14 cellular contexts compared by ENCODE assay signal in genomic region chr13:40484101-40484800, GRCh38.
DNase-seq lines count a peak whose midpoint lies in the region; ATAC-seq, FAIRE-seq and TF ChIP-seq lines count a peak whose summit lies in the region.
"Had no signal": no experiment of that assay in that cellular context is flagged by ENCODE, and none has a peak within 500 bp of the region (broad histone marks: within the 10 kb centered on the region; RNA-seq: fewer than 3 reads in every experiment).

No MANE protein-coding gene starts in this region.

- FAIRE-seq in HepG2 (lab: Jason Lieb, UNC), result no peak
- FAIRE-seq in H54 (lab: Jason Lieb, UNC), result no peak

- no peak for TF ChIP-seq RAD21 in HepG2 (CRISPR knock-in tag; IDR thresholded peaks at IDR 0.05)

- TF ChIP-seq EP300 in HepG2 (IDR thresholded peaks at IDR 0.05; ENCODE audit: low read depth in 2 of 2, low read length in 2 of 2) (no peak), HepG2 (CRISPR knock-in tag; IDR thresholded peaks at IDR 0.05; ENCODE audit: borderline replicate concordance) (no peak)

- H3K27me3 ChIP-seq in HepG2 (ENCODE audit: control insufficient read depth in 1 of 2, insufficient read depth in 2 of 2, low read length in 2 of 2), result no peaks in the 10 kb centered on the region
- no peaks in the 10 kb centered on the region for H3K27me3 ChIP-seq in right lobe of liver
- H3K27me3 ChIP-seq in colonic mucosa, result no peaks in the 10 kb centered on the region
- H3K27me3 ChIP-seq: SJCRH30 had no signal

- H3K9me3 Mint-ChIP-seq in activated naive CD8-positive, alpha-beta T cell treated with anti-CD3 and anti-CD28 coated beads, Interleukin-2, amount 50 U/mL, for 24 hours, result peaks cover 10% of the 10 kb centered on the region
- H3K9me3 Mint-ChIP-seq in stimulated activated naive B cell treated with anti-CD40 and anti-IgM and Interleukin-4, amounts not matched to agents 10 μg/mL and 1 μg/mL and 100 μg/mL, for 72 hours, result peaks cover 0 to 4% of the 10 kb centered on the region in 2 donors

- no TSS peak for BruUV-seq in HepG2 (replicated peaks; lab: Mats Ljungman, UMichigan)

- H2AFZ ChIP-seq in HepG2 (ENCODE audit: low read length), result no peak overlapping the region

- H3K27ac Mint-ChIP-seq in activated naive CD8-positive, alpha-beta T cell treated with anti-CD3 and anti-CD28 coated beads, Interleukin-2, amount 50 U/mL, for 24 hours, result peak overlapping the region; percentile 71
- peak overlapping the region; percentile 20 for H3K27ac Mint-ChIP-seq in stimulated activated naive B cell treated with anti-CD40 and anti-IgM and Interleukin-4, amounts not matched to agents 10 μg/mL and 1 μg/mL and 100 μg/mL, for 72 hours

- H3K27ac ChIP-seq in HepG2 (ENCODE audit: extremely low read length, insufficient read depth, low read length) (no peak overlapping the region), right lobe of liver (no peak overlapping the region), colonic mucosa (no peak overlapping the region)
- H3K27ac ChIP-seq: SJCRH30 had no signal

- H3K36me3 ChIP-seq in HepG2 (replicated peaks in 1 of 2; ENCODE audit: control insufficient read depth in 1 of 2, insufficient read depth in 2 of 2, low read length in 2 of 2) (no peaks in the 10 kb centered on the region), right lobe of liver (no peaks in the 10 kb centered on the region), colonic mucosa (no peaks in the 10 kb centered on the region)
- H3K36me3 ChIP-seq: SJCRH30 had no signal

- in situ Hi-C loops in HepG2 (cut with HindIII; ENCODE audit: extremely low pct_ligation_motif_present, low pct_unique_long_range_greater_than_20kb), result no loop called here

- intact Hi-C loops in HepG2 (cut with micrococcal nuclease; ENCODE audit: unreplicated experiment) (loop anchor here (2.0 to 5.0 kb wide), 2 partner anchors 79 to 178 kb away; no protein-coding TSS in a partner anchor), right lobe of liver (cut with DNase I) (loop anchor here in 1 of 2 donors (10.0 kb wide), 2 partner anchors 51 to 181 kb away; partner anchors contain the start of gene FOXO1), colonic mucosa (cut with DNase I) (no loop called here)

- TF ChIP-seq CTCF in HepG2 (CRISPR knock-in tag; IDR thresholded peaks at IDR 0.05) (no peak), right lobe of liver (IDR thresholded peaks at IDR 0.05) (no peak), colonic mucosa (IDR thresholded peaks at IDR 0.05) (no peak)

- no peak for TF ChIP-seq POLR2A in HepG2 (IDR thresholded peaks at IDR 0.05; ENCODE audit: insufficient read depth in 1 of 2, low read depth in 2 of 2, low read length in 2 of 2)
- no peak for TF ChIP-seq POLR2A in right lobe of liver (IDR thresholded peaks at IDR 0.05)
- no peak for TF ChIP-seq POLR2A in H54 (IDR thresholded peaks at IDR 0.05; ENCODE audit: low read depth, low read length)

- POLR2A ChIA-PET in HepG2 (lab: Yijun Ruan, JAX), result no interaction called here

- DNase-seq in HepG2 (ENCODE audit: low spot score) (no peak), right lobe of liver (no peak), NCI-H1694 (lab: John Stamatoyannopoulos, UW) (peak; percentile 66), H54 (ENCODE audit: insufficient read length, low spot score) (no peak), colonic mucosa (no peak)
- no peak for DNase-seq in activated naive CD8-positive, alpha-beta T cell treated with anti-CD3 and anti-CD28 coated beads, Interleukin-2, amount 50 U/mL, for 24 hours
- no peak for DNase-seq in stimulated activated naive B cell treated with anti-CD40 and anti-IgM and Interleukin-4, amounts not matched to agents 10 μg/mL and 1 μg/mL and 100 μg/mL, for 72 hours
- DNase-seq: AML-193; KG1; NCI-H1105 treated with DMSO at 0.1 percent for 48 hours; OCI-M1; SJCRH30; stimulated activated CD4-positive, alpha-beta T cell treated with anti-CD3 and anti-CD28 coated beads, Interleukin-15, amount 100 ng/mL, for 24 hours had no signal

- 81% methylated on average over 14 of the region's 14 CpGs for WGBS in HepG2 (ENCODE audit: low lambda C conversion rate)
- WGBS in right lobe of liver (ENCODE audit: insufficient coverage, low coverage, low lambda C conversion rate, missing lambda C conversion rate), result 80% methylated on average over 14 of the region's 14 CpGs

- no peaks in the 10 kb centered on the region for H3K27me3 Mint-ChIP-seq in activated naive CD8-positive, alpha-beta T cell treated with anti-CD3 and anti-CD28 coated beads, Interleukin-2, amount 50 U/mL, for 24 hours
- H3K27me3 Mint-ChIP-seq in stimulated activated naive B cell treated with anti-CD40 and anti-IgM and Interleukin-4, amounts not matched to agents 10 μg/mL and 1 μg/mL and 100 μg/mL, for 72 hours, result no peaks in the 10 kb centered on the region

- no peaks in the 10 kb centered on the region for H3K9me3 ChIP-seq in HepG2 (ENCODE audit: low read length)
- no peaks in the 10 kb centered on the region for H3K9me3 ChIP-seq in right lobe of liver
- H3K9me3 ChIP-seq in colonic mucosa, result no peaks in the 10 kb centered on the region
- H3K9me3 ChIP-seq: SJCRH30 had no signal

- no peak overlapping the region for H3K4me3 Mint-ChIP-seq in activated naive CD8-positive, alpha-beta T cell treated with anti-CD3 and anti-CD28 coated beads, Interleukin-2, amount 50 U/mL, for 24 hours
- H3K4me3 Mint-ChIP-seq in stimulated activated naive B cell treated with anti-CD40 and anti-IgM and Interleukin-4, amounts not matched to agents 10 μg/mL and 1 μg/mL and 100 μg/mL, for 72 hours, result peak overlapping the region in 1 of 2 donors; percentile 11

- no peaks in the 10 kb centered on the region for H3K79me2 ChIP-seq in HepG2 (ENCODE audit: insufficient read depth, low read length)

- ATAC-seq in HepG2 (no peak), right lobe of liver (no peak), GM18870 (IDR thresholded peaks at IDR 0.05; ENCODE audit: unreplicated experiment) (no peak)
- ATAC-seq in activated naive CD8-positive, alpha-beta T cell treated with anti-CD3 and anti-CD28 coated beads, Interleukin-2, amount 50 U/mL, for 24 hours, result no peak
- no peak for ATAC-seq in stimulated activated naive B cell treated with anti-CD40 and anti-IgM and Interleukin-4, amounts not matched to agents 10 μg/mL and 1 μg/mL and 100 μg/mL, for 72 hours (replicated peaks)

- H3K4me1 ChIP-seq in HepG2 (ENCODE audit: insufficient read depth, low read length), result peaks cover 70% of the 10 kb centered on the region
- H3K4me1 ChIP-seq in right lobe of liver, result peaks cover 0 to 14% (median 6%) of the 10 kb centered on the region in 4 donors
- H3K4me1 ChIP-seq in colonic mucosa, result no peaks in the 10 kb centered on the region

- no peak overlapping the region for H3K9ac ChIP-seq in HepG2 (ENCODE audit: insufficient read depth, low read depth, low read length)
- no peak overlapping the region for H3K9ac ChIP-seq in colonic mucosa (ENCODE audit: low read depth in 2 of 2, low read length in 2 of 2)

- H3K4me3 ChIP-seq in HepG2 (replicated peaks in 1 of 3; ENCODE audit: insufficient read depth in 1 of 3, low read depth in 2 of 3, low read length in 3 of 3) (no peak overlapping the region), right lobe of liver (no peak overlapping the region), colonic mucosa (no peak overlapping the region)
- H3K4me3 ChIP-seq: SJCRH30 had no signal

- H3K36me3 Mint-ChIP-seq in activated naive CD8-positive, alpha-beta T cell treated with anti-CD3 and anti-CD28 coated beads, Interleukin-2, amount 50 U/mL, for 24 hours (ENCODE audit: low read depth), result no peaks in the 10 kb centered on the region
- peaks cover 0 to 5% of the 10 kb centered on the region in 2 donors for H3K36me3 Mint-ChIP-seq in stimulated activated naive B cell treated with anti-CD40 and anti-IgM and Interleukin-4, amounts not matched to agents 10 μg/mL and 1 μg/mL and 100 μg/mL, for 72 hours

- no peak overlapping the region for H3K4me2 ChIP-seq in HepG2 (ENCODE audit: low read depth, low read length)

- no peaks in the 10 kb centered on the region for H4K20me1 ChIP-seq in HepG2 (ENCODE audit: insufficient read depth, low read length)

- CTCF ChIA-PET in HepG2 (lab: Yijun Ruan, JAX; ENCODE audit: low intra/inter-chr PET ratio, low total read pairs), result no interaction called here

- H3K4me1 Mint-ChIP-seq in activated naive CD8-positive, alpha-beta T cell treated with anti-CD3 and anti-CD28 coated beads, Interleukin-2, amount 50 U/mL, for 24 hours, result peaks cover 83% of the 10 kb centered on the region
- peaks cover 43 to 55% of the 10 kb centered on the region in 2 donors for H3K4me1 Mint-ChIP-seq in stimulated activated naive B cell treated with anti-CD40 and anti-IgM and Interleukin-4, amounts not matched to agents 10 μg/mL and 1 μg/mL and 100 μg/mL, for 72 hours

TF ChIP-seq in HepG2, 621 proteins besides CTCF, POLR2A, EP300 and RAD21 (continues in another document):
- TF ChIP-seq MYPOP (CRISPR knock-in tag; IDR thresholded peaks at IDR 0.05), result no peak
- no peak for TF ChIP-seq TSC22D2 (CRISPR knock-in tag; IDR thresholded peaks at IDR 0.05; ENCODE audit: borderline replicate concordance)
- no peak for TF ChIP-seq ZNF784 (CRISPR knock-in tag; IDR thresholded peaks at IDR 0.05; ENCODE audit: borderline replicate concordance)
- TF ChIP-seq ZNF652 (CRISPR knock-in tag; IDR thresholded peaks at IDR 0.05; ENCODE audit: borderline replicate concordance, low read depth), result peak; percentile 64
